8 cellular contexts compared by ENCODE assay signal in genomic region chr6:136788069-136788902, GRCh38. TPM values are rescaled to one million over a fixed set of nuclear protein-coding genes. Genes with fewer than 3 reads are reported as not detected.
DNase-seq lines count a peak whose midpoint lies in the region; ATAC-seq and TF ChIP-seq lines count a peak whose summit lies in the region.

No MANE protein-coding gene starts in this region.

- peak in 1 of 4 donors; percentile 18 for TF ChIP-seq POLR2A in upper lobe of left lung (IDR thresholded peaks at IDR 0.05)

- peak overlapping the region; percentile 48 to 99 (median 82) for H3K27ac ChIP-seq in upper lobe of left lung

- TF ChIP-seq CTCF in fibroblast of mammary gland (conservative IDR thresholded peaks at IDR 0.05; ENCODE audit: control insufficient read depth, insufficient read depth, low read depth, low read length) (no peak), upper lobe of left lung (IDR thresholded peaks at IDR 0.05) (no peak)

- TF ChIP-seq EP300 in upper lobe of left lung (IDR thresholded peaks at IDR 0.05) = no peak

- H3K9me3 Mint-ChIP-seq in activated naive CD4-positive, alpha-beta T cell treated with anti-CD3 and anti-CD28 coated beads, Interleukin-2, amount 50 U/mL, for 24 hours = no peaks in the 10 kb centered on the region

- WGBS in upper lobe of left lung, 2 donors = 57 to 66% methylated on average over 7 of the region's 7 CpGs

- peaks cover 2% of the 10 kb centered on the region for H3K36me3 Mint-ChIP-seq in activated naive CD4-positive, alpha-beta T cell treated with anti-CD3 and anti-CD28 coated beads, Interleukin-2, amount 50 U/mL, for 24 hours
- peaks cover 5% of the 10 kb centered on the region for H3K36me3 Mint-ChIP-seq in T-helper 17 cell (ENCODE audit: low read depth)

- no peaks in the 10 kb centered on the region for H3K27me3 ChIP-seq in upper lobe of left lung

- ATAC-seq in T-helper 17 cell = no peak
- no peak for ATAC-seq in upper lobe of left lung (ENCODE audit: low FRiP score in 2 of 2)
- no peak for ATAC-seq in GM19351 (IDR thresholded peaks at IDR 0.05; ENCODE audit: unreplicated experiment)
- no peak for ATAC-seq in GM21367 (IDR thresholded peaks at IDR 0.05; ENCODE audit: unreplicated experiment)

- H3K4me1 ChIP-seq in upper lobe of left lung = peaks cover 45 to 76% (median 61%) of the 10 kb centered on the region in 4 donors

- H3K27me3 Mint-ChIP-seq in activated naive CD4-positive, alpha-beta T cell treated with anti-CD3 and anti-CD28 coated beads, Interleukin-2, amount 50 U/mL, for 24 hours = no peaks in the 10 kb centered on the region
- H3K27me3 Mint-ChIP-seq in T-helper 17 cell = no peaks in the 10 kb centered on the region

- no peaks in the 10 kb centered on the region for H3K9me3 ChIP-seq in T-helper 17 cell (ENCODE audit: control insufficient read depth, low read length, poor library complexity, severe bottlenecking)
- no peaks in the 10 kb centered on the region for H3K9me3 ChIP-seq in upper lobe of left lung

- H3K4me3 Mint-ChIP-seq in activated naive CD4-positive, alpha-beta T cell treated with anti-CD3 and anti-CD28 coated beads, Interleukin-2, amount 50 U/mL, for 24 hours = peak overlapping the region; percentile 71
- H3K4me3 Mint-ChIP-seq in T-helper 17 cell = peak overlapping the region; percentile 81

- H3K27ac Mint-ChIP-seq in activated naive CD4-positive, alpha-beta T cell treated with anti-CD3 and anti-CD28 coated beads, Interleukin-2, amount 50 U/mL, for 24 hours = peak overlapping the region; percentile 93
- peak overlapping the region; percentile 96 for H3K27ac Mint-ChIP-seq in T-helper 17 cell

- no peaks in the 10 kb centered on the region for H3K36me3 ChIP-seq in upper lobe of left lung

- DNase-seq in activated naive CD4-positive, alpha-beta T cell treated with Interleukin-2 at 50 U/mL for 16 hours = no peak
- DNase-seq in T-helper 17 cell = no peak
- DNase-seq in fibroblast of mammary gland (ENCODE audit: low read depth) = peak; percentile 90
- DNase-seq in upper lobe of left lung = no peak
- no peak for DNase-seq in ureter (ENCODE audit: low spot score)

- H3K4me3 ChIP-seq in fibroblast of mammary gland (ENCODE audit: control insufficient read depth, low read depth, low read length) (peak overlapping the region; percentile 15), upper lobe of left lung (peak overlapping the region in 1 of 4 donors; percentile 80)

- peaks cover 79% of the 10 kb centered on the region for H3K4me1 Mint-ChIP-seq in activated naive CD4-positive, alpha-beta T cell treated with anti-CD3 and anti-CD28 coated beads, Interleukin-2, amount 50 U/mL, for 24 hours
- H3K4me1 Mint-ChIP-seq in T-helper 17 cell = peaks cover 59% of the 10 kb centered on the region

RNA-seq across cellular contexts. Expression of gene MAP3K5, which starts 4.0 kb away (rescaled TPM):
- total RNA-seq in T-helper 17 cell (10 to 100 TPM; 35.6 to 40.3 TPM), upper lobe of left lung (10 to 100 TPM; 26.4 to 45.1 (median 41.8) TPM), ureter (54.6 TPM)

RNA-seq across cellular contexts. Expression of gene PEX7, which starts 34.1 kb away (rescaled TPM):
- total RNA-seq in T-helper 17 cell = 1 to 10 TPM; 3.2 to 3.7 TPM
- total RNA-seq in upper lobe of left lung = 10 to 100 TPM in 3 of 6 donors, 1 to 10 TPM in 3; 6.7 to 11.7 (median 9.7) TPM
- total RNA-seq in ureter = 10.7 TPM
